1 cellular context compared by ENCODE assay signal in the genomic region with DNA sequence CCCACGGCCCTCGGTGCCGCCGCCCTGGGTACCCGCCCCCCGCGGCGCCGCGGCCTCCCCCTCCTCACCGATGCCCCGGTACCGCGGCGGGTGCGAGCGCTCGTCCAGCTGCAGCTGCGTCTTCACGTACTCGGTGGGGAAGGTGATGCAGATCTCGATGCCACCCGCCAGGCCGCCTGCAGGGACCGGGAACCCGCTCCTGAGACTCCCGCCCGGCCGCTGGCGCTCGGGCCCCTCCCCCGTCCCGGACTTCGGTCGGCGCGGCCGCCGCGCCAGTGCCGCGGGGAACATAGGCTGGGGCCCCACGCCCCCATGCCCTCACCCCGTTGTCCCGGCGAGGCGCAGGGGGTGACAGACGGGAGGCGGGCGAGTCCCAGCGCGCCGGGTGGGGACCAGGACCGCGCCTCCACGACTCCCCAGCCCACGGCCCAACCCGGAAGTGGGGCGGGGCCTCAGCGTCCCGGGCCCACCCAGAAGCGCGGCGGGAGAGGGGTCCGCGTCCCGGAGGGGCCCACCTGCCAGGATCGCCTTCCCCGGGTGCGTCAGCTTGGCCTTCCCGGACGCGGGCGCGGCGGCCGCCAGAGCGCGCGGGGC.
TF ChIP-seq lines count a peak whose summit lies in the region.

No MANE protein-coding gene starts in this region.

TF ChIP-seq in endothelial cell of umbilical vein, 7 proteins besides CTCF, POLR2A, EP300 and RAD21:
- TF ChIP-seq, protein P1, sequence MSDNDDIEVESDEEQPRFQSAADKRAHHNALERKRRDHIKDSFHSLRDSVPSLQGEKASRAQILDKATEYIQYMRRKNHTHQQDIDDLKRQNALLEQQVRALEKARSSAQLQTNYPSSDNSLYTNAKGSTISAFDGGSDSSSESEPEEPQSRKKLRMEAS (IDR thresholded peaks at IDR 0.05; ENCODE audit: insufficient read depth, insufficient read length), result no peak
- no peak for TF ChIP-seq JUN (IDR thresholded peaks at IDR 0.05; ENCODE audit: borderline replicate concordance, insufficient read depth, insufficient read length, low read depth)
- TF ChIP-seq EZH2 (IDR thresholded peaks at IDR 0.05; ENCODE audit: borderline replicate concordance, low read depth, low read length, severe bottlenecking), result no peak
- TF ChIP-seq MYC (IDR thresholded peaks at IDR 0.05; ENCODE audit: low read depth, low read length), result no peak
- TF ChIP-seq GATA2 (IDR thresholded peaks at IDR 0.05; ENCODE audit: insufficient read depth, insufficient read length, low read depth, low read length), result no peak
- no peak for TF ChIP-seq POLR2AphosphoS5 (IDR thresholded peaks at IDR 0.05; ENCODE audit: insufficient read depth, low read depth, low read length)
- TF ChIP-seq FOS (IDR thresholded peaks at IDR 0.05; ENCODE audit: borderline replicate concordance, insufficient read depth, low read length), result no peak
